Comparison of ENCODE assay signal across 2 cellular contexts in genomic region chr3:10712121-10712520, GRCh38.
TF ChIP-seq lines count a peak whose summit lies in the region.

No MANE protein-coding gene starts in this region.

TF ChIP-seq in GM23338, 12 proteins besides CTCF, POLR2A, EP300 and RAD21:
- no peak for TF ChIP-seq EZH2phosphoT487 (IDR thresholded peaks at IDR 0.05; ENCODE audit: unreplicated experiment)
- TF ChIP-seq NANOG (IDR thresholded peaks at IDR 0.05; ENCODE audit: borderline replicate concordance) = no peak
- no peak for TF ChIP-seq ZNF331 (CRISPR knock-in tag; IDR thresholded peaks at IDR 0.05; ENCODE audit: low read depth)
- TF ChIP-seq ZNF462 (CRISPR knock-in tag; IDR thresholded peaks at IDR 0.05) = no peak
- TF ChIP-seq ETS1 (IDR thresholded peaks at IDR 0.05) = no peak

TF ChIP-seq in H1, 55 proteins besides CTCF, POLR2A, EP300 and RAD21:
- TF ChIP-seq PHF8 (conservative IDR thresholded peaks at IDR 0.05; ENCODE audit: low read depth, low read length) (no peak), CHD2 (IDR thresholded peaks at IDR 0.05; ENCODE audit: low read length) (no peak), EGR1 (IDR thresholded peaks at IDR 0.05; ENCODE audit: borderline replicate concordance, low read depth, low read length) (no peak), HDAC6 (IDR thresholded peaks at IDR 0.05; ENCODE audit: low read depth, low read length) (no peak), SIRT6 (IDR thresholded peaks at IDR 0.05; ENCODE audit: low read length) (no peak), TAF1 (IDR thresholded peaks at IDR 0.05; ENCODE audit: low read depth, low read length) (no peak), HDAC2 (IDR thresholded peaks at IDR 0.05; ENCODE audit: borderline replicate concordance in 1 of 2, low read depth in 2 of 2, low read length in 2 of 2) (no peak), RNF2 (IDR thresholded peaks at IDR 0.05; ENCODE audit: borderline replicate concordance, low read depth, low read length, missing control alignments, poor library complexity, severe bottlenecking) (no peak), KDM4A (IDR thresholded peaks at IDR 0.05; ENCODE audit: low read depth, low read length, severe bottlenecking) (no peak), SIX5 (IDR thresholded peaks at IDR 0.05; ENCODE audit: low read depth, low read length) (no peak), TEAD4 (IDR thresholded peaks at IDR 0.05; ENCODE audit: low read depth, low read length) (no peak), KDM1A (IDR thresholded peaks at IDR 0.05; ENCODE audit: borderline replicate concordance, low read length) (no peak), MAFK (IDR thresholded peaks at IDR 0.05; ENCODE audit: low read depth, low read length) (no peak), CEBPB (IDR thresholded peaks at IDR 0.05; ENCODE audit: low read depth, low read length) (no peak), SRF (IDR thresholded peaks at IDR 0.05; ENCODE audit: low read depth, low read length) (no peak), BCL11A (IDR thresholded peaks at IDR 0.05; ENCODE audit: low read depth in 2 of 2, low read length in 2 of 2) (no peak)
